Comparison of ENCODE assay signal across 8 cellular contexts in genomic region chr2:241507430-241508239, GRCh38. TPM values are rescaled to one million over a fixed set of nuclear protein-coding genes. Genes with fewer than 3 reads are reported as not detected.
DNase-seq lines count a peak whose midpoint lies in the region; ATAC-seq, FAIRE-seq and TF ChIP-seq lines count a peak whose summit lies in the region.

No MANE protein-coding gene starts in this region.

- H3K4me1 ChIP-seq in ascending aorta (peaks cover 6 to 26% of the 10 kb centered on the region in 2 donors), iPS DF 6.9 (ENCODE audit: control insufficient read depth, insufficient read depth, low read length) (peaks cover 6% of the 10 kb centered on the region), small intestine (ENCODE audit: control insufficient read depth in 2 of 2, insufficient read depth in 1 of 2, low read depth in 1 of 2, low read length in 1 of 2) (peaks cover 0 to 6% of the 10 kb centered on the region in 2 donors)

- intact Hi-C loops in ascending aorta (cut with DNase I): loop anchor here (1.0 to 10.0 kb wide), 9 partner anchors 51 to 943 kb away; partner anchors contain the start of genes ATG4B, BOK, DTYMK and DUSP28

- peak overlapping the region; percentile 76 to 88 for H3K27ac ChIP-seq in ascending aorta
- no peak overlapping the region for H3K27ac ChIP-seq in iPS DF 6.9 (ENCODE audit: low read length)
- H3K27ac ChIP-seq in small intestine (ENCODE audit: low read depth in 1 of 2, low read length in 1 of 2): peak overlapping the region in 1 of 2 donors; percentile 13

- TF ChIP-seq CTCF in AG04449 (IDR thresholded peaks at IDR 0.05; ENCODE audit: insufficient read depth, low read length, missing control alignments): peak; percentile 40
- TF ChIP-seq CTCF in ascending aorta (IDR thresholded peaks at IDR 0.05): peak in 2 of 3 experiments; percentile 27 to 35

- POLR2A ChIA-PET in AG04449 (lab: Yijun Ruan, JAX): interaction anchor here (0.8 to 1.4 kb wide), 3 partner anchors 9 to 130 kb away, joined by 3 to 4 read pairs (median 4); partner anchors contain the start of genes ATG4B and THAP4

- FAIRE-seq in small intestine (lab: Jason Lieb, UNC): no peak

- CTCF ChIA-PET in AG04449 (lab: Yijun Ruan, JAX): interaction anchor here (1.3 to 2.3 kb wide), 5 partner anchors 39 to 656 kb away, joined by 3 to 7 read pairs (median 3); partner anchors contain the start of genes ATG4B and THAP4

- H3K36me3 ChIP-seq in ascending aorta (no peaks in the 10 kb centered on the region), iPS DF 6.9 (ENCODE audit: control insufficient read depth, insufficient read depth, low read length) (no peaks in the 10 kb centered on the region), small intestine (ENCODE audit: control insufficient read depth in 2 of 2, insufficient read depth in 2 of 2, low read length in 2 of 2) (peaks cover 0 to 2% of the 10 kb centered on the region in 2 donors)

- H3K9me3 ChIP-seq in ascending aorta (no peaks in the 10 kb centered on the region), iPS DF 6.9 (ENCODE audit: control insufficient read depth, insufficient read depth, low read length) (no peaks in the 10 kb centered on the region), small intestine (ENCODE audit: control insufficient read depth, low read depth) (no peaks in the 10 kb centered on the region)

- H3K27me3 ChIP-seq in ascending aorta (no peaks in the 10 kb centered on the region), iPS DF 6.9 (ENCODE audit: control insufficient read depth, insufficient read depth, low read length) (no peaks in the 10 kb centered on the region), small intestine (ENCODE audit: control insufficient read depth in 2 of 2, insufficient read depth in 2 of 2, low read length in 2 of 2) (no peaks in the 10 kb centered on the region)

- DNase-seq in AG04449 (ENCODE audit: low read depth, low spot score) (no peak), RPMI7951 (ENCODE audit: low read depth) (peak; percentile 51), ascending aorta (ENCODE audit: low spot score in 2 of 2) (no peak), iPS DF 6.9 (ENCODE audit: low read depth, low spot score) (no peak), small intestine (peak; percentile 32)

- no CpG with 5 or more reads among the region's 67 CpGs for WGBS in iPS DF 6.9 (ENCODE audit: insufficient coverage, insufficient read length)
- WGBS in small intestine, 3 donors: 1 to 2% (median 1%) methylated on average over 55 to 67 of the region's 67 CpGs

- peak overlapping the region; percentile 75 for H3K4me3 ChIP-seq in AG04449 (ENCODE audit: low read depth, low read length)
- peak overlapping the region; percentile 88 to 95 for H3K4me3 ChIP-seq in ascending aorta
- H3K4me3 ChIP-seq in iPS DF 6.9 (ENCODE audit: low read length): peak overlapping the region; percentile 62
- peak overlapping the region; percentile 89 to 97 for H3K4me3 ChIP-seq in small intestine (ENCODE audit: low read depth in 1 of 2, low read length in 2 of 2)

- peak; percentile 28 for ATAC-seq in GM18505 (IDR thresholded peaks at IDR 0.05; ENCODE audit: unreplicated experiment)
- peak; percentile 6 for ATAC-seq in HG03025 (IDR thresholded peaks at IDR 0.05; ENCODE audit: low FRiP score, unreplicated experiment)
- no peak for ATAC-seq in HG03565 (IDR thresholded peaks at IDR 0.05; ENCODE audit: unreplicated experiment)

- TF ChIP-seq POLR2A in GM18505 (IDR thresholded peaks at IDR 0.05; ENCODE audit: borderline replicate concordance, extremely low read depth, insufficient read depth, insufficient read length): no peak

RNA-seq across cellular contexts. Expression of gene STK25, which starts 0.7 kb away (rescaled TPM):
- 158 and 188 TPM in 2 replicates for total RNA-seq in RPMI7951 (2014; rRNA removed; shearing (Covaris generic))
- total RNA-seq in ascending aorta: 259 TPM
- polyA plus RNA-seq in small intestine: 100 to 1,000 TPM; 125 to 190 (median 175) TPM

RNA-seq across cellular contexts. Expression of gene BOK, which starts 50.9 kb away (rescaled TPM):
- total RNA-seq in RPMI7951 (2014; rRNA removed; shearing (Covaris generic)): 13.1 and 13.2 TPM in 2 replicates
- 35.4 TPM for total RNA-seq in ascending aorta
- 10 to 100 TPM in 2 of 3 donors, 1 to 10 TPM in 1; 4.5 to 15.5 (median 14.9) TPM for polyA plus RNA-seq in small intestine

Comparison
In these comparisons a context has a peak if more than half of its experiments do, and no peak if none do; other contexts are left out.
1. DNase-seq: peak in RPMI7951 (single experiment) and small intestine (single experiment); none in AG04449 (single experiment), ascending aorta (0 of 2) and iPS DF 6.9 (single experiment).
2. Peak in every context shown above with its lines, with median percentiles within 50 percentile points of each other: H3K4me3 ChIP-seq.